In the genomic region with DNA sequence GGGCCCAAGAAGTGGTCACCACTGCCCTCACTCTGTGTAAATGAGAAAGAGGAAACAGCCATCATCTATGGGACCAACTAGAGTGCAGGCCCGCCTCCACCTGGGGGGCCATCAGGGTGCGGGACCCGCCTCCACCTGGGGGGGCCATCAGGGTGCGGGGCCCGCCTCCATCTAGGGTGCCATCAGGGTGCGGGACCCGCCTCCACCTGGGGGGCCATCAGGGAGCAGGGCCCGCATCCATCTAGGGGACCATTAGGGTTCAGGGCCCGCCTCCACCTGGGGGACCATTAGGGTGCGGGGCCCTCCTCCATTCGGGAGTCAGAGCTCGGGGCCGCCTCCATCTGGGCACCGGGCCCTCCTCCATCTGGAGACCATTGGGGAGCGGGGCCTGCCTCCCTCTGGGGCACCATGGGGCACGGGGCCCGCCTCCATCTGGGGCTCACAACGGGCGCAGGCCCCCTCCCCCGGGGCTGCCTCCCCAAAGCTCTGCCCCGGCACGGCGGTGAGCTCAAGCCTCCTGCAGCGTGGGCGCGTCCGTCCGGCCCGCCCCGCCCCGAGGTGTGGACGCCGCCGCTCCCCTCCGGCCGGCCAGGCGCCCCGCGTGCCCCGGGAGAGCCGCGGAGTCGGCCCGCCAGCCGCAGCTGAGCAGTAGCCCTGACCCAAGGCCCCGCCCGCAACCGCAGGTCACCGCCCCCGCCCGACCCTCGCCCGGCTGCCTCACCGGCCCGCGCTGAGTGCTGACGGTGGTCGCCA, we compare ENCODE assay signal across 8 cellular contexts. TPM values are rescaled to one million over a fixed set of nuclear protein-coding genes. Genes with fewer than 3 reads are reported as not detected.
DNase-seq lines count a peak whose midpoint lies in the region; ATAC-seq, FAIRE-seq and TF ChIP-seq lines count a peak whose summit lies in the region.

No MANE protein-coding gene starts in this region.

- H3K27ac Mint-ChIP-seq in Caco-2 (ENCODE audit: unreplicated experiment) = no peak overlapping the region

- peaks cover 28% of the 10 kb centered on the region for H3K79me2 ChIP-seq in K562 (ENCODE audit: control insufficient read depth, insufficient read depth, low read length)

- no peak for TF ChIP-seq CTCF in Caco-2 (IDR thresholded peaks at IDR 0.05; ENCODE audit: insufficient read depth in 1 of 2, low read depth in 1 of 2, low read length in 1 of 2, severe bottlenecking in 1 of 2, unreplicated experiment in 1 of 2)
- no peak for TF ChIP-seq CTCF in HL-60 (IDR thresholded peaks at IDR 0.05; ENCODE audit: insufficient read depth, low read length)
- no peak for TF ChIP-seq CTCF in K562 (IDR thresholded peaks at IDR 0.05 in 2 of 3, conservative IDR thresholded peaks at IDR 0.05 in 1 of 3; ENCODE audit: insufficient read depth in 2 of 3, low read depth in 1 of 3, low read length in 3 of 3)

- peaks cover 9% of the 10 kb centered on the region for H3K36me3 Mint-ChIP-seq in Caco-2 (ENCODE audit: insufficient read depth, unreplicated experiment)

- no peaks in the 10 kb centered on the region for H3K9me3 ChIP-seq in Caco-2
- peaks cover 8% of the 10 kb centered on the region; the same call in 1 of the 2 replicates for H3K9me3 ChIP-seq in K562 (replicated peaks; ENCODE audit: control insufficient read depth, insufficient read depth, low read depth, low read length)
- no peaks in the 10 kb centered on the region for H3K9me3 ChIP-seq in thymus (ENCODE audit: control insufficient read depth)

- H3K4me3 ChIP-seq in Caco-2 (ENCODE audit: low read depth, low read length) (peak overlapping the region; percentile 83), HL-60 (replicated peaks; ENCODE audit: insufficient read depth, low read length) (peak overlapping the region; percentile 90), K562 (peak overlapping the region; percentile 74), thymus (ENCODE audit: low read length) (peak overlapping the region; percentile 89)

- DNase-seq in Caco-2 = no peak
- DNase-seq in HL-60 (ENCODE audit: low read depth in 1 of 2, low spot score in 1 of 2) = peak in 1 of 2 experiments; percentile 61
- DNase-seq in K562 (ENCODE audit: extremely low read depth in 1 of 4, low spot score in 3 of 4) = peak in 3 of 4 experiments; percentile 14 to 93 (median 91)
- peak; percentile 58 for DNase-seq in left lobe of liver (ENCODE audit: low spot score)
- no peak for DNase-seq in NCI-H187 treated with DMSO at 0.1 percent for 48 hours (lab: John Stamatoyannopoulos, UW)
- DNase-seq in stimulated activated CD4-positive, alpha-beta T cell treated with anti-CD3 and anti-CD28 coated beads, Interleukin-12 subunit alpha, Interleukin-12 subunit beta, amount 100 ng/mL, for 4 hours = no peak

- intact Hi-C loops in Caco-2 (cut with micrococcal nuclease; ENCODE audit: unreplicated experiment) (no loop called here), K562 (cut with micrococcal nuclease) (no loop called here)

- H3K9me1 ChIP-seq in K562 (ENCODE audit: control insufficient read depth, insufficient read depth, low read length) = peaks cover 12% of the 10 kb centered on the region

- H3K27me3 Mint-ChIP-seq in Caco-2 (ENCODE audit: insufficient read depth, unreplicated experiment) = no peaks in the 10 kb centered on the region

- BruUV-seq in Caco-2 (replicated peaks; lab: Mats Ljungman, UMichigan) (no TSS peak), K562 (replicated peaks; lab: Mats Ljungman, UMichigan) (no TSS peak)

- no peak for FAIRE-seq in K562 (lab: Jason Lieb, UNC)

- CTCF ChIA-PET in Caco-2 (lab: Charles Lee) = interaction anchor here (0.5 to 1.0 kb wide), 2 partner anchors 136 to 238 kb away, joined by 3 to 5 read pairs; no protein-coding TSS in a partner anchor
- CTCF ChIA-PET in K562 (lab: Yijun Ruan, JAX; ENCODE audit: low intra/inter-chr PET ratio) = interaction anchor here (0.6 kb wide), 1 partner anchor 204 kb away, joined by 3 read pairs; no protein-coding TSS in a partner anchor

- H3K36me3 ChIP-seq in Caco-2 (ENCODE audit: control insufficient read depth, insufficient read depth, low read length) = no peaks in the 10 kb centered on the region; the same call in 1 of the 2 replicates
- peaks cover 12% of the 10 kb centered on the region; the same call in 1 of the 3 replicates for H3K36me3 ChIP-seq in K562 (ENCODE audit: control insufficient read depth, insufficient read depth, low read length)
- peaks cover 7% of the 10 kb centered on the region for H3K36me3 ChIP-seq in thymus (ENCODE audit: control insufficient read depth, insufficient read depth)

- peak overlapping the region; percentile 88 for H2AFZ ChIP-seq in K562 (ENCODE audit: low read depth, low read length)

- peak overlapping the region; percentile 83 for H3K4me3 Mint-ChIP-seq in Caco-2 (ENCODE audit: unreplicated experiment)

- in situ Hi-C loops in K562 (cut with MboI) = no loop called here

- TF ChIP-seq RAD21 in K562 (CRISPR knock-in tag; conservative IDR thresholded peaks at IDR 0.05 in 1 of 2, IDR thresholded peaks at IDR 0.05 in 1 of 2) = no peak

- H3K9me3 Mint-ChIP-seq in Caco-2 (ENCODE audit: unreplicated experiment) = no peaks in the 10 kb centered on the region

- no peak for TF ChIP-seq POLR2A in K562 (conservative IDR thresholded peaks at IDR 0.05)

- peaks cover 20% of the 10 kb centered on the region for H3K4me1 Mint-ChIP-seq in Caco-2 (ENCODE audit: low read depth, unreplicated experiment)

- 0 out of 2 replicates have a peak, but pooled peaks cover 5% of the 10 kb centered on the region for H4K20me1 ChIP-seq in K562 (replicated peaks; ENCODE audit: control insufficient read depth, insufficient read depth, low read length)

- H3K4me1 ChIP-seq in Caco-2 (peaks cover 33% of the 10 kb centered on the region), K562 (replicated peaks in 1 of 2; ENCODE audit: control insufficient read depth in 2 of 2, insufficient read depth in 2 of 2, low read length in 2 of 2) (peaks cover 15 to 45% of the 10 kb centered on the region in 2 experiments), thymus (ENCODE audit: control insufficient read depth, insufficient read depth, low read length) (peaks cover 23% of the 10 kb centered on the region)

- H3K27me3 ChIP-seq in Caco-2 (replicated peaks; ENCODE audit: control insufficient read depth, insufficient read depth, low read length) (no peaks in the 10 kb centered on the region), HL-60 (ENCODE audit: insufficient read depth, poor library complexity, severe bottlenecking) (no peaks in the 10 kb centered on the region), K562 (ENCODE audit: control insufficient read depth in 2 of 2, insufficient read depth in 2 of 2, low read length in 2 of 2) (no peaks in the 10 kb centered on the region), thymus (ENCODE audit: control insufficient read depth, insufficient read depth) (no peaks in the 10 kb centered on the region)

- H3K9ac ChIP-seq in K562 (ENCODE audit: insufficient read depth in 1 of 2, low read depth in 2 of 2, low read length in 2 of 2) = peak overlapping the region; percentile 62 to 89; a peak in 3 of 4 replicates

- POLR2A ChIA-PET in Caco-2 (lab: Charles Lee) (interaction anchor here (0.7 kb wide), 2 partner anchors 80 to 128 kb away, joined by 4 to 5 read pairs; a partner anchor contains a TSS), K562 (lab: Yijun Ruan, JAX) (interaction anchor here (0.6 to 1.4 kb wide), 5 partner anchors 10 to 93 kb away, joined by 3 to 5 read pairs (median 3); no protein-coding TSS in a partner anchor)

- H3K27ac ChIP-seq in HL-60 (replicated peaks) (peak overlapping the region; percentile 53), K562 (ENCODE audit: extremely low read depth, low read depth, low read length) (peak overlapping the region; percentile 74), thymus (ENCODE audit: low read depth) (peak overlapping the region; percentile 88)

- H3K4me2 ChIP-seq in K562 (ENCODE audit: insufficient read depth, low read length) = peak overlapping the region; percentile 76

- TF ChIP-seq EP300 in K562 (IDR thresholded peaks at IDR 0.05; ENCODE audit: low read length) = no peak

- ATAC-seq in GM21390 (IDR thresholded peaks at IDR 0.05; ENCODE audit: unreplicated experiment) (peak; percentile 50), K562 (peak; percentile 86), left lobe of liver (peak; percentile 36)

- 7% methylated on average over 15 of the region's 58 CpGs for WGBS in K562 (ENCODE audit: insufficient coverage, low coverage, missing lambda C conversion rate)
- WGBS in thymus = 5% methylated on average over 58 of the region's 58 CpGs

TF ChIP-seq in K562, 482 proteins besides CTCF, POLR2A, EP300 and RAD21 (continues in another document):
- TF ChIP-seq NONO (IDR thresholded peaks at IDR 0.05; ENCODE audit: low read depth in 2 of 2, low read length in 1 of 2) (peak in 1 of 2 experiments; percentile 70; a peak in 1 of 4 replicates), ZBTB7A (IDR thresholded peaks at IDR 0.05; ENCODE audit: borderline replicate concordance, control insufficient read depth, low read depth, low read length) (peak; percentile 84; the same call in 1 of the 2 replicates), ZNF282 (CRISPR knock-in tag; IDR thresholded peaks at IDR 0.05) (0 out of 2 replicates have a peak, but pooled peaks have one; percentile 23), ZSCAN32 (CRISPR knock-in tag; IDR thresholded peaks at IDR 0.05) (0 out of 2 replicates have a peak, but pooled peaks have one; percentile 10), GATAD2B (IDR thresholded peaks at IDR 0.05; ENCODE audit: borderline replicate concordance) (peak; percentile 91; the same call in 1 of the 2 replicates), EGR1 (conservative IDR thresholded peaks at IDR 0.05) (peak; percentile 22; the same call in 1 of the 2 replicates), ZNF696 (CRISPR knock-in tag; conservative IDR thresholded peaks at IDR 0.05) (no peak)

RNA-seq across cellular contexts. Expression of a gene that starts 0.5 kb away (rescaled TPM):
- 64.6 and 78.3 TPM in 2 replicates for total RNA-seq in Caco-2 (2022)
- total RNA-seq in K562 (2011; cell fraction: chromatin; rRNA removed; ENCODE audit: low replicate concordance) = 28.7 and 53.4 TPM in 2 replicates
- 24.0 and 26.7 TPM in 2 replicates for total RNA-seq in K562 (2011; cell fraction: nucleolus; rRNA removed)
- total RNA-seq in K562 (2011; cell fraction: nucleoplasm; rRNA removed) = 23.5 and 24.4 TPM in 2 replicates
- total RNA-seq in K562 (2014; rRNA removed) = 16.0 and 23.0 TPM in 2 replicates
- 1.9 and 2.3 TPM in 2 replicates for total RNA-seq in K562 (2014; rRNA removed; fragmentation: Illumina TruSeq; extraction: Trizol)
- total RNA-seq in K562 (2015; rRNA removed; fragmentation: Illumina TruSeq; extraction: Trizol) = 6.9 and 7.1 TPM in 2 replicates
- total RNA-seq in K562 (2021) = 22.8 and 25.4 TPM in 2 replicates
- 13.5 and 16.4 TPM in 2 replicates for polyA plus RNA-seq in K562 (2011; rRNA removed)
- polyA plus RNA-seq in K562 (2011; cell fraction: cytosol; rRNA removed) = 15.0 and 35.2 TPM in 2 replicates
- 21.5 and 35.3 TPM in 2 replicates for polyA plus RNA-seq in K562 (2011; cell fraction: nucleus; rRNA removed)
- polyA plus RNA-seq in K562 (2012) = 20.3 and 28.2 TPM in 2 replicates
- polyA plus RNA-seq in K562 (2014; fragmentation: Illumina TruSeq; extraction: Trizol) = 4.9 and 13.1 TPM in 2 replicates
- under 1 TPM; 0.23 to 0.41 TPM for polyA plus RNA-seq in K562 (2014; fragmentation: Nextera tagmentation; extraction: Ambion mirVana)
- polyA plus RNA-seq in K562 (2014; rRNA removed) = 13.3 and 15.4 TPM in 2 replicates
- 6.0 and 11.6 TPM in 2 replicates for polyA minus RNA-seq in K562 (2011; rRNA and poly(A)+ RNA removed)
- polyA minus RNA-seq in K562 (2011; cell fraction: cytosol; rRNA and poly(A)+ RNA removed) = 10.5 and 28.4 TPM in 2 replicates
- 9.6 and 13.5 TPM in 2 replicates for polyA minus RNA-seq in K562 (2011; cell fraction: nucleus; rRNA and poly(A)+ RNA removed)
- total RNA-seq in left lobe of liver = 128 TPM
- 25.4 TPM for polyA plus RNA-seq in thymus

Comparison
In these comparisons a context has a peak if more than half of its experiments do, and no peak if none do; other contexts are left out.
1. DNase-seq: peak in K562 (3 of 4) and left lobe of liver (single experiment); none in Caco-2 (0 of 2), NCI-H187 treated with DMSO at 0.1 percent for 48 hours (single experiment) and stimulated activated CD4-positive, alpha-beta T cell treated with anti-CD3 and anti-CD28 coated beads, Interleukin-12 subunit alpha, Interleukin-12 subunit beta, amount 100 ng/mL, for 4 hours (single experiment).
2. ATAC-seq: peak in every context shown above with its lines; median percentile 86 in K562; 50 in GM21390; 36 in left lobe of liver.
3. Peak in every context shown above with its lines, with median percentiles within 50 percentile points of each other: H3K4me3 ChIP-seq and H3K27ac ChIP-seq.